30 cellular contexts compared by ENCODE assay signal in the genomic region with DNA sequence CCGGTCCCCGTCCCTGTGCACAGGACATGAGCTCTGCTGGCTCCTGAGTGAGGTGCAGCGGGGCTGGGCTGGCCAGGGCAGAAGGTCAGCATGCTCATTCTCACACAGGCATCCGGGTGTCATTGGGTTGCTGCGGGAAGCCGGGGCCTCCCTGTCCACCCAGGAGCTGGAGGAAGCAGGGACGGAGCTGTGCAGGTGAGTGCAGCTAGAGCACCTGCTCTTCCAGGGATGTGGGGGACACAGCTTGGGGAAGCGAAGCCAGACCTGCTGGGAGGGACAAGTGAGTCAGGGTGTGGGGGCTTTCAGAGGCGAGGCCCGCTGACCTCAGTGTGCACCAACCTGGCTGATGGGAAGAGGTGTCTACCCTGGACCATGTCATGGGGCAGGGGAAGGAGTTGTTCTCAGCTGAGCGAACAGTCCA. TPM values are rescaled to one million over a fixed set of nuclear protein-coding genes. Genes with fewer than 3 reads are reported as not detected.
DNase-seq lines count a peak whose midpoint lies in the region; ATAC-seq, FAIRE-seq and TF ChIP-seq lines count a peak whose summit lies in the region.
"Had no signal": no experiment of that assay in that cellular context is flagged by ENCODE, and none has a peak within 500 bp of the region (broad histone marks: within the 10 kb centered on the region; RNA-seq: fewer than 3 reads in every experiment).

No MANE protein-coding gene starts in this region.

- intact Hi-C loops in cardiac septum (cut with DNase I) (no loop called here), left colon (cut with DNase I, micrococcal nuclease) (no loop called here), stomach (cut with DNase I; ENCODE audit: low total_unique reads) (no loop called here)

- H3K27ac ChIP-seq in right atrium auricular region (no peak overlapping the region), stomach (no peak overlapping the region)
- H3K27ac ChIP-seq: BLaER1 treated with 17β-estradiol and CSF1 and Interleukin-3, amounts not matched to agents 10 nM and 100 nM; brain microvascular endothelial cell; GM23248; KMS-11 had no signal

- TF ChIP-seq CTCF in right atrium auricular region (IDR thresholded peaks at IDR 0.05) (no peak), bronchial epithelial cell (IDR thresholded peaks at IDR 0.05; ENCODE audit: insufficient read depth, low read length, severe bottlenecking) (no peak), stomach (IDR thresholded peaks at IDR 0.05) (no peak)

- H3K4me1 ChIP-seq in right atrium auricular region (peaks cover 0 to 2% of the 10 kb centered on the region in 2 donors), stomach (peaks cover 0 to 73% (median 62%) of the 10 kb centered on the region in 4 donors)
- H3K4me1 ChIP-seq: Caco-2 had no signal

- H3K27me3 ChIP-seq in right atrium auricular region (no peaks in the 10 kb centered on the region), bronchial epithelial cell (ENCODE audit: control insufficient read depth, insufficient read depth, low read length) (peaks cover 1% of the 10 kb centered on the region), stomach (peaks cover 0 to 28% (median 0%) of the 10 kb centered on the region in 3 donors)
- H3K27me3 ChIP-seq: brain microvascular endothelial cell had no signal

- H3K9me3 ChIP-seq in right atrium auricular region, result no peaks in the 10 kb centered on the region
- no peaks in the 10 kb centered on the region for H3K9me3 ChIP-seq in stomach
- H3K9me3 ChIP-seq: BLaER1 treated with 17β-estradiol and CSF1 and Interleukin-3, amounts not matched to agents 10 nM and 100 nM; Caco-2 had no signal

- TF ChIP-seq POLR2A in stomach (IDR thresholded peaks at IDR 0.05), result no peak

- DNase-seq in cardiac septum (ENCODE audit: low spot score) (peak; percentile 62), right atrium auricular region (ENCODE audit: low spot score) (no peak), bronchial epithelial cell (ENCODE audit: low read depth) (no peak), left colon (peak; percentile 11 to 23), stomach (peak; percentile 24), NK-92 (lab: John Stamatoyannopoulos, UW; ENCODE audit: unreplicated experiment) (no peak), T-helper 9 cell (no peak), hepatic stellate cell (ENCODE audit: low spot score) (no peak)
- DNase-seq: activated CD4-positive, alpha-beta memory T cell treated with anti-CD3 and anti-CD28 coated beads for 36 hours; activated gamma-delta T cell; brain microvascular endothelial cell; DMS79; GF-D8; GM23248; mesenchymal stem cell; MV-4-11; NCI-H1694 treated with DMSO at 0.1 percent for 48 hours; NCI-H2171 treated with DMSO at 0.1 percent for 48 hours; NCI-H526; stimulated activated CD4-positive, alpha-beta T cell treated with anti-CD3 and anti-CD28 coated beads, Interleukin-4, amount 100 ng/mL, for 4 hours; stimulated activated naive CD4-positive, alpha-beta T cell had no signal

- FAIRE-seq in bronchial epithelial cell (lab: Jason Lieb, UNC), result peak; percentile 72
- FAIRE-seq: colon, RCC 7860 had no signal

- TF ChIP-seq EP300 in stomach (IDR thresholded peaks at IDR 0.05), result no peak

- WGBS in stomach, 5 donors, result 42 to 60% (median 46%) methylated on average over 9 to 11 of the region's 11 CpGs

- ATAC-seq in left colon, result no peak

- H3K36me3 ChIP-seq in right atrium auricular region (no peaks in the 10 kb centered on the region), bronchial epithelial cell (ENCODE audit: control insufficient read depth, insufficient read depth, low read length) (no peaks in the 10 kb centered on the region), stomach (no peaks in the 10 kb centered on the region)
- H3K36me3 ChIP-seq: BLaER1 treated with 17β-estradiol and CSF1 and Interleukin-3, amounts not matched to agents 10 nM and 100 nM; brain microvascular endothelial cell had no signal

- no peak overlapping the region for H3K4me3 ChIP-seq in right atrium auricular region
- H3K4me3 ChIP-seq in bronchial epithelial cell (ENCODE audit: low read depth, low read length), result no peak overlapping the region
- H3K4me3 ChIP-seq in stomach, result no peak overlapping the region
- H3K4me3 ChIP-seq: BLaER1 treated with 17β-estradiol and CSF1 and Interleukin-3, amounts not matched to agents 10 nM and 100 nM; GM23248 had no signal

RNA-seq across cellular contexts. Expression of a gene that starts 23.6 kb away (rescaled TPM):
- total RNA-seq in cardiac septum, result 4.4 TPM
- 100 to 1,000 TPM in 1 of 2 donors, 10 to 100 TPM in 1; 78.5 to 161 TPM for total RNA-seq in right atrium auricular region
- total RNA-seq in bronchial epithelial cell, result 0.53 and 6.9 TPM in 2 replicates
- total RNA-seq in left colon, result 10 to 100 TPM in 1 of 2 donors, 1 to 10 TPM in 1; 9.4 to 60.8 TPM
- total RNA-seq in stomach, result 10 to 100 TPM in 1 of 5 donors, 1 to 10 TPM in 2, under 1 TPM in 1, not detected in 1; 0.58 to 10.7 (median 5.3) TPM
- polyA plus RNA-seq in stomach, result 1 to 10 TPM in 2 of 3 donors, under 1 TPM in 1; 0.12 to 5.5 (median 4.4) TPM
- total RNA-seq: activated CD4-positive, alpha-beta memory T cell treated with anti-CD3 and anti-CD28 coated beads for 36 hours; Caco-2; fibroblast of lung; GM23248; kidney epithelial cell; myocyte had no signal
- polyA plus RNA-seq: AG04450, fibroblast of lung, GM23248 had no signal

RNA-seq across cellular contexts. Expression of a gene that starts 29.3 kb away (rescaled TPM):
- 6.8 TPM for total RNA-seq in cardiac septum
- 10 to 100 TPM in 1 of 2 donors, 1 to 10 TPM in 1; 5.6 to 14.1 TPM for total RNA-seq in right atrium auricular region
- 0.26 and 1.0 TPM in 2 replicates for total RNA-seq in bronchial epithelial cell
- 1 to 10 TPM; 5.7 to 5.8 TPM for total RNA-seq in left colon
- total RNA-seq in stomach, result 10 to 100 TPM in 1 of 5 donors, 1 to 10 TPM in 3, under 1 TPM in 1; 0.89 to 21.7 (median 2.8) TPM
- polyA plus RNA-seq in stomach, result 1 to 10 TPM in 2 of 3 donors, under 1 TPM in 1; 0.65 to 1.8 (median 1.2) TPM
- total RNA-seq: GM23248, myocyte had no signal
- polyA plus RNA-seq: AG04450, GM23248 had no signal

Comparison
In these comparisons a context has a peak if more than half of its experiments do, and no peak if none do; other contexts are left out.
1. DNase-seq: peak in cardiac septum (single experiment), left colon (2 of 2) and stomach (single experiment); none in right atrium auricular region (single experiment), bronchial epithelial cell (single experiment), NK-92 (single experiment), T-helper 9 cell (single experiment) and hepatic stellate cell (single experiment).